In the genomic region with DNA sequence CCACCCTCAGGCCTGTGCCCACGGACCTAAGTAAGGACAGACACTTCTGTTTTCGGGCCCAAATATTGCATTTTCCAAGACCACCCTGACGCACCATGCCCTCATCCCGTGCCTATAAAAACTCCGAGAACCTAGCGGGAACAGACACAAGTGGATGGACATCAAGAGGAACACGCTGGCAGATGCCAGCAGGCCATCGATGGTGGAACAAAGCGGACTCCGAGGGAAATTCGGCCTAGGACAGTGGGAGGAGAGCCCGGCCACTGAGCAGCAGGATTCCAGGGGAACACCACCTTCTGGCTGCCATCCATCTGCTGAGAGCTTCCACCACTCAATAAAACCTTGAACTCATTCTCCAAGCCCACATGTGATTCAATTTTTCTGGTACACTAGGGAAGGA, we compare ENCODE assay signal across 1 cellular context.
TF ChIP-seq lines count a peak whose summit lies in the region.

No MANE protein-coding gene starts in this region.

TF ChIP-seq in H1, 55 proteins besides CTCF, POLR2A, EP300 and RAD21:
- TF ChIP-seq HDAC2 (IDR thresholded peaks at IDR 0.05; ENCODE audit: borderline replicate concordance in 1 of 2, low read depth in 2 of 2, low read length in 2 of 2) (no peak), CHD2 (IDR thresholded peaks at IDR 0.05; ENCODE audit: low read length) (no peak), TCF12 (IDR thresholded peaks at IDR 0.05; ENCODE audit: low read depth, low read length) (no peak)
